ENCODE assay signal across 11 cellular contexts in genomic region chr15:75649848-75650247, GRCh38. TPM values are rescaled to one million over a fixed set of nuclear protein-coding genes. Genes with fewer than 3 reads are reported as not detected.
DNase-seq lines count a peak whose midpoint lies in the region; ATAC-seq, FAIRE-seq and TF ChIP-seq lines count a peak whose summit lies in the region.
"Had no signal": no experiment of that assay in that cellular context is flagged by ENCODE, and none has a peak within 500 bp of the region (broad histone marks: within the 10 kb centered on the region; RNA-seq: fewer than 3 reads in every experiment).

No MANE protein-coding gene starts in this region.

- TF ChIP-seq POLR2A in tibial nerve (IDR thresholded peaks at IDR 0.05) (no peak), H54 (IDR thresholded peaks at IDR 0.05; ENCODE audit: low read depth, low read length) (no peak)

- H3K4me2 ChIP-seq in mammary epithelial cell (ENCODE audit: insufficient read depth, low read depth, low read length) = peak overlapping the region; percentile 95

- H2AFZ ChIP-seq in mammary epithelial cell (ENCODE audit: low read depth, low read length) = no peak overlapping the region

- intact Hi-C loops in heart right ventricle (cut with DNase I) = loop anchor here in 1 of 10 donors (10.0 kb wide), 1 partner anchor 255 kb away; the partner anchor contains the start of gene FBXO22
- intact Hi-C loops in left ventricle myocardium superior (cut with micrococcal nuclease) = no loop called here
- intact Hi-C loops in mammary epithelial cell (cut with micrococcal nuclease) = no loop called here

- DNase-seq in heart right ventricle = no peak
- DNase-seq in left ventricle myocardium superior = no peak
- DNase-seq in mammary epithelial cell = no peak
- DNase-seq in tibial nerve (ENCODE audit: low spot score in 2 of 2) = no peak
- no peak for DNase-seq in activated T-cell treated with anti-CD3 and anti-CD28 coated beads, Interleukin-2, amount 50 U/mL, for 48 hours
- DNase-seq in Ammon's horn (ENCODE audit: low spot score) = no peak
- no peak for DNase-seq in H54 (ENCODE audit: insufficient read length, low spot score)
- DNase-seq: activated CD4-positive, alpha-beta T cell treated with anti-CD3 and anti-CD28 coated beads for 48 hours; midbrain; NCI-H1417 had no signal

- in situ Hi-C loops in mammary epithelial cell (cut with MboI; ENCODE audit: low sequenced_read_pairs in 2 of 2) = no loop called here

- no peak for TF ChIP-seq EP300 in tibial nerve (IDR thresholded peaks at IDR 0.05)

- no TSS peak for BruUV-seq in mammary epithelial cell (replicated peaks; lab: Mats Ljungman, UMichigan)

- dilution Hi-C loops in mammary epithelial cell (cut with HindIII; ENCODE audit: low sequenced_read_pairs) = no loop called here

- peak overlapping the region in 9 of 10 donors; percentile 24 to 87 (median 77) for H3K4me3 ChIP-seq in heart right ventricle
- H3K4me3 ChIP-seq in mammary epithelial cell (replicated peaks in 1 of 3; ENCODE audit: insufficient read depth in 1 of 3, low read depth in 2 of 3, low read length in 3 of 3) = peak overlapping the region; percentile 25 to 82 (median 71)
- peak overlapping the region in 1 of 2 donors; percentile 93 for H3K4me3 ChIP-seq in muscle layer of colon (ENCODE audit: low read depth in 1 of 2, low read length in 2 of 2)
- H3K4me3 ChIP-seq in tibial nerve = peak overlapping the region in 3 of 4 donors; percentile 74 to 91 (median 80)

- no peak for FAIRE-seq in H54 (lab: Jason Lieb, UNC)

- H3K9me3 ChIP-seq in heart right ventricle (no peaks in the 10 kb centered on the region), mammary epithelial cell (replicated peaks; ENCODE audit: insufficient read depth, low read length) (no peaks in the 10 kb centered on the region), muscle layer of colon (ENCODE audit: low read length) (no peaks in the 10 kb centered on the region), tibial nerve (no peaks in the 10 kb centered on the region)

- H4K20me1 ChIP-seq in mammary epithelial cell (ENCODE audit: insufficient read depth, low read length) = no peaks in the 10 kb centered on the region

- TF ChIP-seq CTCF in heart right ventricle (IDR thresholded peaks at IDR 0.05) (no peak), mammary epithelial cell (conservative IDR thresholded peaks at IDR 0.05 in 1 of 2, IDR thresholded peaks at IDR 0.05 in 1 of 2; ENCODE audit: extremely low read depth in 1 of 2, insufficient read depth in 1 of 2, low read depth in 1 of 2, low read length in 2 of 2) (no peak), tibial nerve (IDR thresholded peaks at IDR 0.05) (no peak)

- CTCF ChIA-PET in mammary epithelial cell (lab: Charles Lee; ENCODE audit: low non-redundant PET) = no interaction called here

- H3K27ac ChIP-seq in heart right ventricle (peak overlapping the region in 6 of 10 donors; percentile 5 to 98 (median 68)), mammary epithelial cell (ENCODE audit: insufficient read depth, low read depth, low read length) (no peak overlapping the region), muscle layer of colon (ENCODE audit: low read depth, low read length) (peak overlapping the region; percentile 12), tibial nerve (peak overlapping the region in 3 of 4 donors; percentile 89 to 96 (median 95))

- no peak overlapping the region for H3K9ac ChIP-seq in mammary epithelial cell (ENCODE audit: insufficient read depth, low read length)
- no peak overlapping the region for H3K9ac ChIP-seq in muscle layer of colon (ENCODE audit: low read length)

- WGBS in heart right ventricle, 2 donors = 89 to 91% methylated on average over 18 of the region's 18 CpGs
- 100% methylated on average over 13 of the region's 18 CpGs for WGBS in mammary epithelial cell (ENCODE audit: low coverage, missing lambda C conversion rate)
- 90 to 93% methylated on average over 18 of the region's 18 CpGs for WGBS in tibial nerve, 2 donors

- H3K4me1 ChIP-seq in heart right ventricle = peaks cover 46 to 82% (median 74%) of the 10 kb centered on the region in 9 donors
- peaks cover 66% of the 10 kb centered on the region for H3K4me1 ChIP-seq in mammary epithelial cell (ENCODE audit: insufficient read depth, low read length)
- peaks cover 69% of the 10 kb centered on the region for H3K4me1 ChIP-seq in muscle layer of colon (ENCODE audit: insufficient read depth, low read length)
- H3K4me1 ChIP-seq in tibial nerve = peaks cover 0 to 75% (median 61%) of the 10 kb centered on the region in 4 donors

- peaks cover 0 to 40% (median 0%) of the 10 kb centered on the region in 9 donors for H3K36me3 ChIP-seq in heart right ventricle
- peaks cover 3% of the 10 kb centered on the region for H3K36me3 ChIP-seq in mammary epithelial cell (ENCODE audit: insufficient read depth, low read length)
- no peaks in the 10 kb centered on the region for H3K36me3 ChIP-seq in muscle layer of colon (ENCODE audit: insufficient read depth, low read length)
- peaks cover 0 to 30% (median 0%) of the 10 kb centered on the region in 3 donors for H3K36me3 ChIP-seq in tibial nerve

- peaks cover 0 to 5% (median 0%) of the 10 kb centered on the region in 7 donors for H3K27me3 ChIP-seq in heart right ventricle
- no peaks in the 10 kb centered on the region for H3K27me3 ChIP-seq in mammary epithelial cell (ENCODE audit: insufficient read depth, low read length)
- H3K27me3 ChIP-seq in muscle layer of colon (ENCODE audit: control insufficient read depth in 1 of 2, insufficient read depth in 2 of 2, low read length in 2 of 2) = no peaks in the 10 kb centered on the region
- no peaks in the 10 kb centered on the region for H3K27me3 ChIP-seq in tibial nerve

- ATAC-seq in heart right ventricle = no peak
- no peak for ATAC-seq in left ventricle myocardium superior

- H3K79me2 ChIP-seq in mammary epithelial cell (ENCODE audit: insufficient read depth, low read length) = peaks cover 87% of the 10 kb centered on the region

RNA-seq across cellular contexts. Expression of gene SNX33, which starts 2.1 kb away (rescaled TPM):
- total RNA-seq in heart right ventricle = 10 to 100 TPM in 4 of 10 donors, 1 to 10 TPM in 6; 7.6 to 14.8 (median 9.8) TPM
- 1 to 10 TPM; 7.4 to 8.1 TPM for polyA plus RNA-seq in heart right ventricle
- 12.0 TPM for total RNA-seq in left ventricle myocardium superior
- total RNA-seq in mammary epithelial cell = 10 to 100 TPM; 28.2 to 41.4 TPM
- 24.0 TPM for polyA plus RNA-seq in mammary epithelial cell
- polyA minus RNA-seq in mammary epithelial cell = 50.4 TPM
- total RNA-seq in tibial nerve = 10 to 100 TPM; 29.7 to 44.9 (median 31.1) TPM

RNA-seq across cellular contexts. Expression of gene IMP3, which starts 9.8 kb away (rescaled TPM):
- total RNA-seq in heart right ventricle (10 to 100 TPM; 33.8 to 57.6 (median 40.2) TPM), left ventricle myocardium superior (45.3 TPM), mammary epithelial cell (10 to 100 TPM; 46.5 to 62.8 TPM), tibial nerve (100 to 1,000 TPM; 163 to 179 (median 170) TPM)
- polyA plus RNA-seq in heart right ventricle (10 to 100 TPM; 33.7 to 77.2 TPM), mammary epithelial cell (113 TPM)
- 22.7 TPM for polyA minus RNA-seq in mammary epithelial cell

RNA-seq across cellular contexts. Expression of gene SNUPN, which starts 24.3 kb away (rescaled TPM):
- total RNA-seq in heart right ventricle (10 to 100 TPM; 12.9 to 18.2 (median 16.1) TPM), left ventricle myocardium superior (18.1 TPM), mammary epithelial cell (10 to 100 TPM; 16.5 to 21.5 TPM), tibial nerve (10 to 100 TPM; 16.3 to 35.1 (median 23.7) TPM)
- polyA plus RNA-seq in heart right ventricle (10 to 100 TPM; 14.6 to 17.4 TPM), mammary epithelial cell (20.3 TPM)
- polyA minus RNA-seq in mammary epithelial cell = 19.6 TPM
